Comparison of ENCODE assay signal across 30 cellular contexts in genomic region chr2:219486424-219486959, GRCh38. TPM values are rescaled to one million over a fixed set of nuclear protein-coding genes. Genes with fewer than 3 reads are reported as not detected.
A peak's percentile ranks its signal among the peaks of the same experiment; 100 is the strongest.
DNase-seq lines count a peak whose midpoint lies in the region; ATAC-seq and TF ChIP-seq lines count a peak whose summit lies in the region.
"Had no signal": no experiment of that assay in that cellular context is flagged by ENCODE, and none has a peak within 500 bp of the region (broad histone marks: within the 10 kb centered on the region; RNA-seq: fewer than 3 reads in every experiment).

No MANE protein-coding gene starts in this region.

- peaks cover 0 to 6% (median 0%) of the 10 kb centered on the region in 7 donors for H3K4me1 Mint-ChIP-seq in naive thymus-derived CD4-positive, alpha-beta T cell
- H3K4me1 Mint-ChIP-seq in effector memory CD8-positive, alpha-beta T cell (ENCODE audit: low read depth in 2 of 2): peaks cover 5 to 8% of the 10 kb centered on the region in 2 donors

- TF ChIP-seq POLR2A in gastrocnemius medialis (IDR thresholded peaks at IDR 0.05): no peak

- no peak overlapping the region for H3K27ac Mint-ChIP-seq in naive thymus-derived CD4-positive, alpha-beta T cell
- H3K27ac Mint-ChIP-seq in effector memory CD8-positive, alpha-beta T cell: no peak overlapping the region
- H3K27ac Mint-ChIP-seq: activated naive CD8-positive, alpha-beta T cell treated with anti-CD3 and anti-CD28 coated beads, Interleukin-2, amount 50 U/mL, for 24 hours; progenitor cell of endocrine pancreas; T-helper 1 cell treated with Interleukin-12 subunit alpha and Interleukin-12 subunit beta and Interleukin-4 antibody, amounts not matched to agents 30 μg/mL and 1 μg/mL, for 36 hours had no signal

- intact Hi-C loops in Right ventricle myocardium inferior (cut with DNase I) (no loop called here), Right ventricle myocardium superior (cut with DNase I) (no loop called here), gastrocnemius medialis (cut with DNase I; ENCODE audit: low total_unique reads) (no loop called here)
- intact Hi-C loops in naive thymus-derived CD4-positive, alpha-beta T cell (cut with micrococcal nuclease): no loop called here

- POLR2A ChIA-PET in naive thymus-derived CD4-positive, alpha-beta T cell (lab: Charles Lee): interaction anchor here (1.3 kb wide), 1 partner anchor 12 kb away, joined by 3 read pairs; the partner anchor contains the start of gene GMPPA

- DNase-seq in Right ventricle myocardium inferior (ENCODE audit: missing footprints) (peak; percentile 55), Right ventricle myocardium superior (no peak), NT2/D1 (ENCODE audit: low read depth, low spot score) (no peak), gastrocnemius medialis (peak in 1 of 2 donors; percentile 79)
- no peak for DNase-seq in naive thymus-derived CD4-positive, alpha-beta T cell
- no peak for DNase-seq in effector memory CD8-positive, alpha-beta T cell
- DNase-seq: activated effector memory CD4-positive, alpha-beta T cell treated with anti-CD3 and anti-CD28 coated beads, Interleukin-2, amount 50 U/mL, for 16 hours; activated naive CD8-positive, alpha-beta T cell treated with anti-CD3 and anti-CD28 coated beads, Interleukin-2, amount 50 U/mL, for 24 hours; BE2C; cerebellar nuclear complex; COR-L47; DMS79; dorsolateral prefrontal cortex; GOT3; islet precursor cell; lower lobe of right lung; mucosa of descending colon; NCI-H1092 treated with DMSO at 0.1 percent for 48 hours; NCI-H1930; substantia nigra; uterus had no signal

- H3K9me3 Mint-ChIP-seq in naive thymus-derived CD4-positive, alpha-beta T cell: no peaks in the 10 kb centered on the region
- no peaks in the 10 kb centered on the region for H3K9me3 Mint-ChIP-seq in effector memory CD8-positive, alpha-beta T cell
- H3K9me3 Mint-ChIP-seq: activated naive CD8-positive, alpha-beta T cell treated with anti-CD3 and anti-CD28 coated beads, Interleukin-2, amount 50 U/mL, for 24 hours; T-helper 1 cell treated with Interleukin-12 subunit alpha and Interleukin-12 subunit beta and Interleukin-4 antibody, amounts not matched to agents 30 μg/mL and 1 μg/mL, for 36 hours had no signal

- H3K4me3 Mint-ChIP-seq in naive thymus-derived CD4-positive, alpha-beta T cell: no peak overlapping the region
- H3K4me3 Mint-ChIP-seq in effector memory CD8-positive, alpha-beta T cell: no peak overlapping the region
- H3K4me3 Mint-ChIP-seq: activated naive CD8-positive, alpha-beta T cell treated with anti-CD3 and anti-CD28 coated beads, Interleukin-2, amount 50 U/mL, for 24 hours; T-helper 1 cell treated with Interleukin-12 subunit alpha and Interleukin-12 subunit beta and Interleukin-4 antibody, amounts not matched to agents 30 μg/mL and 1 μg/mL, for 36 hours had no signal

- TF ChIP-seq CTCF in gastrocnemius medialis (IDR thresholded peaks at IDR 0.05 in 4 of 5, conservative IDR thresholded peaks at IDR 0.05 in 1 of 5): no peak

- CTCF ChIA-PET in naive thymus-derived CD4-positive, alpha-beta T cell (lab: Charles Lee): no interaction called here

- H3K27me3 ChIP-seq in NT2/D1 (ENCODE audit: insufficient read depth, insufficient read length): peaks cover 67% of the 10 kb centered on the region
- H3K27me3 ChIP-seq in iPS-20b (ENCODE audit: insufficient read depth, low read length): peaks cover 73% of the 10 kb centered on the region
- no peaks in the 10 kb centered on the region for H3K27me3 ChIP-seq in gastrocnemius medialis
- H3K27me3 ChIP-seq in naive thymus-derived CD4-positive, alpha-beta T cell (ENCODE audit: control insufficient read depth in 2 of 2, insufficient read depth in 2 of 2, low read length in 2 of 2): no peaks in the 10 kb centered on the region
- H3K27me3 ChIP-seq: BE2C, uterus had no signal

- no peak overlapping the region for H3K4me3 ChIP-seq in NT2/D1 (ENCODE audit: insufficient read length, low read depth)
- H3K4me3 ChIP-seq in iPS-20b (ENCODE audit: low read length): peak overlapping the region; percentile 22; the same call in 1 of the 2 replicates
- no peak overlapping the region for H3K4me3 ChIP-seq in gastrocnemius medialis
- no peak overlapping the region for H3K4me3 ChIP-seq in naive thymus-derived CD4-positive, alpha-beta T cell (ENCODE audit: low read length)
- H3K4me3 ChIP-seq: dorsolateral prefrontal cortex, hepatocyte, lower lobe of right lung, mucosa of descending colon, SK-N-MC, uterus had no signal

- in situ Hi-C loops in gastrocnemius medialis (cut with MboI; ENCODE audit: low sequenced_read_pairs in 4 of 4): no loop called here

- H3K36me3 ChIP-seq in NT2/D1 (ENCODE audit: insufficient read depth, insufficient read length, low read length) (peaks cover 28% of the 10 kb centered on the region), iPS-20b (ENCODE audit: insufficient read depth, low read depth, low read length) (peaks cover 3% of the 10 kb centered on the region; the same call in 1 of the 2 replicates), gastrocnemius medialis (peaks cover 0 to 48% of the 10 kb centered on the region in 2 donors)
- no peaks in the 10 kb centered on the region for H3K36me3 ChIP-seq in naive thymus-derived CD4-positive, alpha-beta T cell (ENCODE audit: control insufficient read depth in 2 of 3, insufficient read depth in 3 of 3, low read length in 3 of 3)
- H3K36me3 ChIP-seq: lower lobe of right lung, uterus had no signal

- no peaks in the 10 kb centered on the region for H3K36me3 Mint-ChIP-seq in naive thymus-derived CD4-positive, alpha-beta T cell
- H3K36me3 Mint-ChIP-seq in effector memory CD8-positive, alpha-beta T cell (ENCODE audit: insufficient read depth): no peaks in the 10 kb centered on the region

- peaks cover 23% of the 10 kb centered on the region for H3K4me1 ChIP-seq in NT2/D1 (ENCODE audit: insufficient read depth, insufficient read length)
- peaks cover 16% of the 10 kb centered on the region for H3K4me1 ChIP-seq in iPS-20b (ENCODE audit: insufficient read depth, low read length)
- peaks cover 3 to 21% of the 10 kb centered on the region in 2 donors for H3K4me1 ChIP-seq in gastrocnemius medialis
- no peaks in the 10 kb centered on the region for H3K4me1 ChIP-seq in naive thymus-derived CD4-positive, alpha-beta T cell (ENCODE audit: control insufficient read depth in 2 of 2, insufficient read depth in 2 of 2, low read length in 2 of 2)
- H3K4me1 ChIP-seq: BE2C, uterus had no signal

- H3K9ac ChIP-seq in NT2/D1 (ENCODE audit: insufficient read length, low read depth) (peak overlapping the region; percentile 61), iPS-20b (ENCODE audit: low read depth, low read length) (no peak overlapping the region)

- no peak for ATAC-seq in Right ventricle myocardium inferior
- no peak for ATAC-seq in Right ventricle myocardium superior (ENCODE audit: poor library complexity)
- peak in 1 of 2 donors; percentile 58 for ATAC-seq in gastrocnemius medialis
- ATAC-seq in naive thymus-derived CD4-positive, alpha-beta T cell: no peak
- ATAC-seq in effector memory CD8-positive, alpha-beta T cell (replicated peaks): no peak
- ATAC-seq in GM19397 (IDR thresholded peaks at IDR 0.05; ENCODE audit: unreplicated experiment): no peak
- ATAC-seq: activated naive CD8-positive, alpha-beta T cell treated with anti-CD3 and anti-CD28 coated beads, Interleukin-2, amount 50 U/mL, for 24 hours; lower lobe of right lung; mucosa of descending colon had no signal

- H3K27me3 Mint-ChIP-seq in naive thymus-derived CD4-positive, alpha-beta T cell: peaks cover 19 to 48% (median 28%) of the 10 kb centered on the region in 5 donors
- H3K27me3 Mint-ChIP-seq in effector memory CD8-positive, alpha-beta T cell: peaks cover 47 to 97% of the 10 kb centered on the region in 2 donors

- H3K9me3 ChIP-seq in NT2/D1 (ENCODE audit: insufficient read depth, low read length): no peaks in the 10 kb centered on the region
- no peaks in the 10 kb centered on the region for H3K9me3 ChIP-seq in iPS-20b (ENCODE audit: insufficient read depth, low read depth, low read length)
- no peaks in the 10 kb centered on the region for H3K9me3 ChIP-seq in gastrocnemius medialis
- H3K9me3 ChIP-seq in naive thymus-derived CD4-positive, alpha-beta T cell (ENCODE audit: control insufficient read depth in 2 of 3, low read length in 3 of 3): no peaks in the 10 kb centered on the region
- H3K9me3 ChIP-seq: BE2C, lower lobe of right lung, mucosa of descending colon, uterus had no signal

- H3K27ac ChIP-seq in iPS-20b (ENCODE audit: low read length) (no peak overlapping the region), gastrocnemius medialis (peak overlapping the region in 3 of 4 donors; percentile 38 to 78 (median 39))
- H3K27ac ChIP-seq in naive thymus-derived CD4-positive, alpha-beta T cell (ENCODE audit: low read depth, low read length): no peak overlapping the region
- H3K27ac ChIP-seq: dorsolateral prefrontal cortex, epithelial cell of prostate, hepatocyte, lower lobe of right lung, SK-N-MC, uterus had no signal

RNA-seq across cellular contexts. Expression of gene GMPPA, which starts 12.2 kb away (rescaled TPM):
- total RNA-seq in Right ventricle myocardium inferior (22.9 TPM), Right ventricle myocardium superior (22.3 TPM), gastrocnemius medialis (10 to 100 TPM; 18.0 to 25.8 (median 24.4) TPM)
- 10 to 100 TPM; 22.4 to 58.3 (median 37.2) TPM for total RNA-seq in naive thymus-derived CD4-positive, alpha-beta T cell
- polyA plus RNA-seq in naive thymus-derived CD4-positive, alpha-beta T cell: 10 to 100 TPM; 11.8 to 23.8 TPM

RNA-seq across cellular contexts. Expression of gene ASIC4, which starts 27.8 kb away (rescaled TPM):
- total RNA-seq in Right ventricle myocardium inferior: not detected
- not detected for total RNA-seq in Right ventricle myocardium superior
- total RNA-seq in gastrocnemius medialis: under 1 TPM in 1 of 4 donors, not detected in 3; 0.11 TPM
- under 1 TPM in 4 of 5 experiments, not detected in 1; 0.12 to 0.49 (median 0.17) TPM for total RNA-seq in naive thymus-derived CD4-positive, alpha-beta T cell
- polyA plus RNA-seq in naive thymus-derived CD4-positive, alpha-beta T cell: not detected
- total RNA-seq: fibroblast of villous mesenchyme, hepatocyte, skeletal muscle tissue had no signal
- polyA plus RNA-seq: hepatocyte had no signal

RNA-seq across cellular contexts. Expression of gene SPEG, which starts 51.8 kb away (rescaled TPM):
- total RNA-seq in Right ventricle myocardium inferior (119 TPM), Right ventricle myocardium superior (103 TPM), gastrocnemius medialis (100 to 1,000 TPM; 104 to 387 (median 222) TPM)
- total RNA-seq in naive thymus-derived CD4-positive, alpha-beta T cell: 10 to 100 TPM in 4 of 5 experiments, under 1 TPM in 1; 0.41 to 23.2 (median 15.0) TPM
- under 1 TPM; 0.26 to 0.76 TPM for polyA plus RNA-seq in naive thymus-derived CD4-positive, alpha-beta T cell

RNA-seq across cellular contexts. Expression of gene CHPF, which starts 57.1 kb away (rescaled TPM):
- 92.2 TPM for total RNA-seq in Right ventricle myocardium inferior
- total RNA-seq in Right ventricle myocardium superior: 85.9 TPM
- 10 to 100 TPM; 21.0 to 50.5 (median 37.2) TPM for total RNA-seq in gastrocnemius medialis
- 10 to 100 TPM in 1 of 5 experiments, 1 to 10 TPM in 4; 4.3 to 15.3 (median 5.7) TPM for total RNA-seq in naive thymus-derived CD4-positive, alpha-beta T cell
- 1 to 10 TPM; 4.1 to 7.8 TPM for polyA plus RNA-seq in naive thymus-derived CD4-positive, alpha-beta T cell

RNA-seq across cellular contexts. Expression of gene TMEM198, which starts 57.3 kb away (rescaled TPM):
- total RNA-seq in Right ventricle myocardium inferior: 2.7 TPM
- 2.6 TPM for total RNA-seq in Right ventricle myocardium superior
- total RNA-seq in gastrocnemius medialis: 1 to 10 TPM in 3 of 4 donors, under 1 TPM in 1; 0.87 to 6.7 (median 3.3) TPM
- total RNA-seq in naive thymus-derived CD4-positive, alpha-beta T cell: under 1 TPM in 4 of 5 experiments, not detected in 1; 0.45 to 0.69 (median 0.50) TPM
- polyA plus RNA-seq in naive thymus-derived CD4-positive, alpha-beta T cell: not detected

Comparison
In these comparisons a context has a peak if more than half of its experiments do, and no peak if none do; other contexts are left out.
1. H3K27ac ChIP-seq: peak in gastrocnemius medialis (3 of 4); none in iPS-20b (single experiment) and naive thymus-derived CD4-positive, alpha-beta T cell (single experiment).